Comparison of ENCODE assay signal across 21 cellular contexts in the genomic region with DNA sequence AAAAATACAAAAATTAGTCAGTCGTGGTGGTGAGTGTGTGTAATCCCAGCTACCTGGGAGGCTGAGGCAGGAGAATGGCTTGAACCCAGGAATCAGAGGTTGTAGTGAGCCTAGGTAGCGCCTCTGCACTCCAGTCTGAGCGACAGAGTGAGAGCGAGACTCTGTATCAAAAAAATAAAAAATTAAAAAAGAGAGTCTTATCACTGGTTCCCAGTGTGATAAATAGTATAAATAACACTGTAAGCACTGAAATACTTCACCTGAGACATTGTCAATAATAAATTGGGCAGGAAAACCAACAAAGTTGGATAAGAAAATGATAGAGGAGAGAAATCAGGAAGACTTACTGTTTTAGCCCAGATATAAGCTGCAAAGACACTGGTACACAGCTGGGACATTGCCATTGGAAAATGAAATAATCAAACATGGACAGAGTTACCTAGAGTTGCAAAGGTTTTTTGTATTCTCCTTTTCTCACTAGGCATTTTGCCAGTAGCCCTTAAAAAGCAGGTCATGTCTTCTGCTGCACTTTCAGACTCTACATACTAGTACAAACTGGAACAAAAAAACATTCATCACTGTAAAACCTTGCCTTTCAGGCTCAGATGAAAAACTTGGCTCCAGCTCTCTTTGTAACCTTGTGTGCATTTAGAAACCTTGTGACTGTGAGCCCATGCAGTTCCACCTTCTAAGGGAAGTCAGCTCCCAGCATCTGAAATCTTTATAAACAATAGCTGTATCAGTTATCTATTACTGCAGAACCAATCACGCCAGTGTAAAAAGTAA. TPM values are rescaled to one million over a fixed set of nuclear protein-coding genes. Genes with fewer than 3 reads are reported as not detected.
"Had no signal": no experiment of that assay in that cellular context is flagged by ENCODE, and none has a peak within 500 bp of the region (broad histone marks: within the 10 kb centered on the region; RNA-seq: fewer than 3 reads in every experiment).

No MANE protein-coding gene starts in this region.

- H3K4me3 ChIP-seq: esophagus muscularis mucosa, ovary, right atrium auricular region, upper lobe of left lung had no signal

- H3K9me3 ChIP-seq: ovary, upper lobe of left lung had no signal

- H3K4me3 Mint-ChIP-seq: activated CD8-positive, alpha-beta memory T cell treated with anti-CD3 and anti-CD28 coated beads, Interleukin-2, amount 10 ng/mL, durations not matched to agents 7 days and 5 days; activated naive CD4-positive, alpha-beta T cell treated with anti-CD3 and anti-CD28 coated beads, Interleukin-2, amount 50 U/mL, for 24 hours; activated T-cell treated with anti-CD3 and anti-CD28 coated beads, Interleukin-2, amount 50 U/mL, for 24 hours; brain; neural crest cell had no signal

- H3K27me3 ChIP-seq: esophagus muscularis mucosa, ovary, right atrium auricular region, upper lobe of left lung had no signal

- H3K27ac Mint-ChIP-seq: activated CD8-positive, alpha-beta memory T cell treated with anti-CD3 and anti-CD28 coated beads, Interleukin-2, amount 10 ng/mL, durations not matched to agents 7 days and 5 days; activated naive CD4-positive, alpha-beta T cell treated with anti-CD3 and anti-CD28 coated beads, Interleukin-2, amount 50 U/mL, for 24 hours; activated T-cell treated with anti-CD3 and anti-CD28 coated beads, Interleukin-2, amount 50 U/mL, for 24 hours had no signal

- ATAC-seq: activated CD4-positive, CD25-positive, alpha-beta regulatory T cell treated with anti-CD3 and anti-CD28 coated beads, Interleukin-2, amount 50 U/mL, for 24 hours; activated CD8-positive, alpha-beta memory T cell treated with anti-CD3 and anti-CD28 coated beads, Interleukin-2, amount 10 ng/mL, durations not matched to agents 7 days and 5 days had no signal

- H3K4me1 ChIP-seq: right atrium auricular region, upper lobe of left lung had no signal

- H3K36me3 ChIP-seq: esophagus muscularis mucosa, ovary, right atrium auricular region, upper lobe of left lung had no signal

- FAIRE-seq: small intestine had no signal

- H3K4me1 Mint-ChIP-seq: activated naive CD4-positive, alpha-beta T cell treated with anti-CD3 and anti-CD28 coated beads, Interleukin-2, amount 50 U/mL, for 24 hours had no signal

- H3K9me3 Mint-ChIP-seq: activated naive CD4-positive, alpha-beta T cell treated with anti-CD3 and anti-CD28 coated beads, Interleukin-2, amount 50 U/mL, for 24 hours; neural crest cell had no signal

- H3K27me3 Mint-ChIP-seq: activated CD8-positive, alpha-beta memory T cell treated with anti-CD3 and anti-CD28 coated beads, Interleukin-2, amount 10 ng/mL, durations not matched to agents 7 days and 5 days; activated naive CD4-positive, alpha-beta T cell treated with anti-CD3 and anti-CD28 coated beads, Interleukin-2, amount 50 U/mL, for 24 hours had no signal

- DNase-seq: activated CD4-positive, alpha-beta T cell treated with anti-CD3 and anti-CD28 coated beads, Interleukin-2, amount 50 U/mL, for 4 hours; activated CD8-positive, alpha-beta memory T cell treated with anti-CD3 and anti-CD28 coated beads, Interleukin-2, amount 10 ng/mL, durations not matched to agents 7 days and 5 days; activated effector memory CD4-positive, alpha-beta T cell treated with Interleukin-2 at 50 U/mL for 16 hours; activated T-cell treated with anti-CD3 and anti-CD28 coated beads, Interleukin-2, amount 50 U/mL, for 24 hours; cerebellar nuclear complex; dermis blood vessel endothelial cell; foreskin fibroblast; head of caudate nucleus; islet precursor cell; ovary; upper lobe of left lung had no signal

- H3K36me3 Mint-ChIP-seq: brain had no signal

- H3K27ac ChIP-seq: esophagus muscularis mucosa, ovary, right atrium auricular region, upper lobe of left lung had no signal

RNA-seq across cellular contexts. Expression of a gene that starts 55.0 kb away (rescaled TPM):
- total RNA-seq: activated CD8-positive, alpha-beta memory T cell treated with anti-CD3 and anti-CD28 coated beads, Interleukin-2, amount 10 ng/mL, durations not matched to agents 7 days and 5 days; dermis blood vessel endothelial cell; esophagus muscularis mucosa; liver; myocyte; neural crest cell; ovary; right atrium auricular region; T-helper 2 cell treated with Interferon-gamma antibody and Interleukin-4, amounts not matched to agents 100 ng/mL and 5 ng/mL, for 36 hours; upper lobe of left lung had no signal
- polyA plus RNA-seq: liver, ovary, small intestine had no signal
